20 cellular contexts compared by ENCODE assay signal in the genomic region with DNA sequence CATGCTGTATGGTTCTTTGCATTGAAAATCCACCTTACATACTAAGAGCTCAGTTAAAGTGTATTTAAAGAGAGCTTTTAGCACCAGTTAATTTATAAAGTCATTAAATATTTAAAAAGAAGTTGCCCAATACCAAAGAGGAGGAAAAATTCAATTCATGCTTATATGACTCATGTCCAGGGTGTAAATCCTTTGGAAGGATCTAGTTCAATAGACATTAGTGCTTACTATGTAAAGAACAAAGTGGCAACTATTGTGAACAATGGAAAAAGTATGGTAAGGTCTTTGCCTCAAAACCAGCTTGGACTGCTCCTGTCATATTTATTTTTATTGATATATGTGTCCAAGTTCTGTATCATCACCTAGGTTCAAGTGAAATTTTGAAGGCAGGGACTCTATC.
DNase-seq lines count a peak whose midpoint lies in the region; ATAC-seq and TF ChIP-seq lines count a peak whose summit lies in the region.
"Had no signal": no experiment of that assay in that cellular context is flagged by ENCODE, and none has a peak within 500 bp of the region (broad histone marks: within the 10 kb centered on the region; RNA-seq: fewer than 3 reads in every experiment).

No MANE protein-coding gene starts in this region.

- TF ChIP-seq CTCF in epithelial cell of esophagus (IDR thresholded peaks at IDR 0.05; ENCODE audit: insufficient read depth, low read depth, low read length, missing control alignments) = no peak
- TF ChIP-seq CTCF in fibroblast of mammary gland (conservative IDR thresholded peaks at IDR 0.05; ENCODE audit: control insufficient read depth, insufficient read depth, low read depth, low read length) = no peak
- TF ChIP-seq CTCF in CD14-positive monocyte (IDR thresholded peaks at IDR 0.05) = no peak

- DNase-seq in GM23248 (peak; percentile 12), epithelial cell of esophagus (ENCODE audit: low read depth) (peak; percentile 41), fibroblast of mammary gland (ENCODE audit: low read depth) (peak; percentile 5), renal cortical epithelial cell (ENCODE audit: low read depth) (peak; percentile 78), HUDEP-2 (lab: John Stamatoyannopoulos, UW; ENCODE audit: unreplicated experiment in 76 of 76) (no peak), CD14-positive monocyte (ENCODE audit: low spot score) (no peak)
- no peak for DNase-seq in CD8-positive, alpha-beta memory T cell
- no peak for DNase-seq in activated T-cell treated with anti-CD3 and anti-CD28 coated beads, Interleukin-2, amount 50 U/mL, for 72 hours
- DNase-seq: Calu3; CD4-positive, alpha-beta T cell; COR-L47; DMS53; DMS79 treated with DMSO at 0.1 percent for 48 hours; GF-D8; H7; HCEC 1CT had no signal

- H2AFZ ChIP-seq in GM23248 = no peak overlapping the region

- in situ Hi-C loops in GM23248 (cut with MboI) = no loop called here

- no peaks in the 10 kb centered on the region for H3K9me2 ChIP-seq in GM23248 (ENCODE audit: insufficient read depth)

- H4K20me1 ChIP-seq in GM23248 (ENCODE audit: insufficient read depth) = no peaks in the 10 kb centered on the region
- H4K20me1 ChIP-seq: BLaER1 had no signal

- H3K4me1 ChIP-seq in GM23248 (ENCODE audit: insufficient read depth) = no peaks in the 10 kb centered on the region
- H3K4me1 ChIP-seq in CD8-positive, alpha-beta memory T cell (ENCODE audit: insufficient read depth, low read length) = no peaks in the 10 kb centered on the region
- H3K4me1 ChIP-seq: BLaER1 had no signal

- no peaks in the 10 kb centered on the region for H3K27me3 ChIP-seq in GM23248 (replicated peaks; ENCODE audit: insufficient read depth)
- H3K27me3 ChIP-seq in CD8-positive, alpha-beta memory T cell (ENCODE audit: insufficient read depth, low read length, poor library complexity, severe bottlenecking) = no peaks in the 10 kb centered on the region
- H3K27me3 ChIP-seq: BLaER1 had no signal

- H3K4me3 ChIP-seq in GM23248 (no peak overlapping the region), epithelial cell of esophagus (ENCODE audit: low read length) (no peak overlapping the region), fibroblast of mammary gland (ENCODE audit: control insufficient read depth, low read depth, low read length) (no peak overlapping the region)
- no peak overlapping the region for H3K4me3 ChIP-seq in CD8-positive, alpha-beta memory T cell (ENCODE audit: low read length)
- H3K4me3 ChIP-seq: BLaER1 had no signal

- H3K9me3 ChIP-seq in GM23248 (ENCODE audit: low read depth) = no peaks in the 10 kb centered on the region
- no peaks in the 10 kb centered on the region for H3K9me3 ChIP-seq in CD8-positive, alpha-beta memory T cell (ENCODE audit: low read length)
- H3K9me3 ChIP-seq: BLaER1 had no signal

- H3K9ac ChIP-seq in GM23248 = no peak overlapping the region
- H3K9ac ChIP-seq: BLaER1 had no signal

- no peaks in the 10 kb centered on the region for H3K36me3 ChIP-seq in GM23248 (ENCODE audit: low read depth)
- no peaks in the 10 kb centered on the region for H3K36me3 ChIP-seq in CD8-positive, alpha-beta memory T cell (ENCODE audit: insufficient read depth, low read length)
- H3K36me3 ChIP-seq: BLaER1 had no signal

- H3K79me2 ChIP-seq in GM23248 (ENCODE audit: insufficient read depth) = no peaks in the 10 kb centered on the region

- no peaks in the 10 kb centered on the region for H3K4me1 Mint-ChIP-seq in CD8-positive, alpha-beta memory T cell
- H3K4me1 Mint-ChIP-seq in activated T-cell treated with anti-CD3 and anti-CD28 coated beads, Interleukin-2, amount 50 U/mL, for 72 hours (ENCODE audit: low read depth) = no peaks in the 10 kb centered on the region
- no peaks in the 10 kb centered on the region for H3K4me1 Mint-ChIP-seq in CD14-positive monocyte
- H3K4me1 Mint-ChIP-seq: B cell had no signal

- no peaks in the 10 kb centered on the region for H3K36me3 Mint-ChIP-seq in CD8-positive, alpha-beta memory T cell
- no peaks in the 10 kb centered on the region for H3K36me3 Mint-ChIP-seq in activated T-cell treated with anti-CD3 and anti-CD28 coated beads, Interleukin-2, amount 50 U/mL, for 72 hours (ENCODE audit: insufficient read depth in 2 of 2)
- H3K36me3 Mint-ChIP-seq in CD14-positive monocyte = peaks cover 0 to 5% of the 10 kb centered on the region in 2 donors

- ATAC-seq in activated T-cell treated with anti-CD3 and anti-CD28 coated beads, Interleukin-2, amount 50 U/mL, for 72 hours (replicated peaks in 1 of 2) = no peak

- no peak overlapping the region for H3K27ac ChIP-seq in GM23248
- no peak overlapping the region for H3K27ac ChIP-seq in CD8-positive, alpha-beta memory T cell (ENCODE audit: low read depth, low read length)
- H3K27ac ChIP-seq: 22Rv1, BLaER1, C4-2B had no signal

- no peaks in the 10 kb centered on the region for H3F3A ChIP-seq in GM23248 (ENCODE audit: insufficient read depth)

- POLR2A ChIA-PET in CD8-positive, alpha-beta memory T cell (lab: Charles Lee) = no interaction called here

- peaks cover 0 to 6% (median 2%) of the 10 kb centered on the region in 5 donors for H3K9me3 Mint-ChIP-seq in CD8-positive, alpha-beta memory T cell
- H3K9me3 Mint-ChIP-seq in activated T-cell treated with anti-CD3 and anti-CD28 coated beads, Interleukin-2, amount 50 U/mL, for 72 hours = peaks cover 4% of the 10 kb centered on the region in 2 donors
- peaks cover 0 to 1% (median 0%) of the 10 kb centered on the region in 7 donors for H3K9me3 Mint-ChIP-seq in CD14-positive monocyte
- H3K9me3 Mint-ChIP-seq: CD4-positive, alpha-beta T cell had no signal

- H3K27me3 Mint-ChIP-seq in CD8-positive, alpha-beta memory T cell = no peaks in the 10 kb centered on the region
- no peaks in the 10 kb centered on the region for H3K27me3 Mint-ChIP-seq in activated T-cell treated with anti-CD3 and anti-CD28 coated beads, Interleukin-2, amount 50 U/mL, for 72 hours (ENCODE audit: low read depth)
- H3K27me3 Mint-ChIP-seq in CD14-positive monocyte (ENCODE audit: low read depth in 3 of 3) = no peaks in the 10 kb centered on the region
- H3K27me3 Mint-ChIP-seq: B cell; CD4-positive, alpha-beta T cell had no signal

- CTCF ChIA-PET in CD8-positive, alpha-beta memory T cell (lab: Charles Lee) = no interaction called here

- no peak overlapping the region for H3K27ac Mint-ChIP-seq in CD8-positive, alpha-beta memory T cell
- no peak overlapping the region for H3K27ac Mint-ChIP-seq in activated T-cell treated with anti-CD3 and anti-CD28 coated beads, Interleukin-2, amount 50 U/mL, for 72 hours
- no peak overlapping the region for H3K27ac Mint-ChIP-seq in CD14-positive monocyte
- H3K27ac Mint-ChIP-seq: B cell; CD4-positive, alpha-beta T cell had no signal

- H3K4me3 Mint-ChIP-seq in CD8-positive, alpha-beta memory T cell = no peak overlapping the region
- H3K4me3 Mint-ChIP-seq in activated T-cell treated with anti-CD3 and anti-CD28 coated beads, Interleukin-2, amount 50 U/mL, for 72 hours = no peak overlapping the region
- H3K4me3 Mint-ChIP-seq in CD14-positive monocyte = no peak overlapping the region
- H3K4me3 Mint-ChIP-seq: B cell; CD4-positive, alpha-beta T cell had no signal

- H3K4me2 ChIP-seq in GM23248 (ENCODE audit: unreplicated experiment) = no peak overlapping the region
- H3K4me2 ChIP-seq: BLaER1 had no signal

- intact Hi-C loops in CD14-positive monocyte (cut with micrococcal nuclease) = no loop called here

Comparison
In these comparisons a context has a peak if more than half of its experiments do, and no peak if none do; other contexts are left out.
1. DNase-seq: peak in GM23248 (single experiment), epithelial cell of esophagus (single experiment), fibroblast of mammary gland (single experiment) and renal cortical epithelial cell (single experiment); none in HUDEP-2 (0 of 76), CD8-positive, alpha-beta memory T cell (0 of 5), activated T-cell treated with anti-CD3 and anti-CD28 coated beads, Interleukin-2, amount 50 U/mL, for 72 hours (0 of 2) and CD14-positive monocyte (single experiment).